8 cellular contexts compared by ENCODE assay signal in the genomic region with DNA sequence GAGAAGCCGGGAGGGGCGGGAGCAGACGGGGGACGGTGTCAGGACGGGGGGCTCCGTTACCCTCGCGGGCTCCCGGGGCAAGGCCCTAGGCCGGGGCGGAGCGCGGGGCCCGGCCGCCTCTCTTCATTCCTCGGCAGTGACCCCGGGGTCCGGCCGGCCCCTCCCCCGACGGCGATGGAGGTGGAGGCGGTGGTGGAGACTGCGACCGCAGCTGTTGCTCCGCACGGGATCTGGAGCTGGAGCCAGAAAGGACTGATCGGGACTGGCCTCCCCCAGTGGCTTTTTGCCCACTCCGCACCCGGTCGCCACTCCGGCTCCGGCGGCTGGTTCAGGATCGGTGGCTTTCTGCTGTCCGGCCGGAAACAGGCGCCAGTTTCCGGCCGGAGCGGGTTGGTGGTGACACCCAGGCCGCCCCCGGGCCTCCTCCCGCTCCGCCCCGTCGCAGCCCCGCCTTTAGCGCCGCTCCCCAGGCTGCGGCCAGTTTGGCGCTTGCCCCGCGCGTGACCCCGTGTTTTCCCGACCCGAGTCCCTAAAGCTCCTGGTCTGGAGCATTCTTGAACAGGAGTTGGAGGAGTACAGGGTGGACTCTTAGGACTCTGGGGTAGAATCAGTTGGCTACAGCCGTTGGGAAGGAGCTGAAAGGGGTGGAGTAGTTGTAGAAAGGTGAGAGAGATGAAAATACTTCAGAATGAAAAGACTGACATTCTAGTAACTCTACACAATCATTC. TPM values are rescaled to one million over a fixed set of nuclear protein-coding genes. Genes with fewer than 3 reads are reported as not detected.
DNase-seq lines count a peak whose midpoint lies in the region; ATAC-seq, FAIRE-seq and TF ChIP-seq lines count a peak whose summit lies in the region.

Gene OTUD7B (minus strand): TSS at position 339 of the 728 bp plus-strand sequence. CDS start 33,216 bp downstream, outside the sequence.

- DNase-seq in GM12891 (ENCODE audit: insufficient read length, low spot score), result peak; percentile 66
- DNase-seq in NCI-H146 treated with DMSO at 0.1 percent for 48 hours (lab: John Stamatoyannopoulos, UW; ENCODE audit: unreplicated experiment), result peak; percentile 36
- DNase-seq in T1000 (lab: John Stamatoyannopoulos, UW), result peak; percentile 68
- peak; percentile 97 for DNase-seq in astrocyte of the hippocampus (ENCODE audit: low read depth, low spot score)
- peak; percentile 80 to 86 for DNase-seq in hippocampal formation (lab: John Stamatoyannopoulos, UW)
- DNase-seq in retina, result peak; percentile 96
- peak; percentile 91 to 96 for DNase-seq in aorta

- WGBS in aorta, 2 donors, result 1% methylated on average over 55 to 59 of the region's 59 CpGs

- peak within 1 kb of the TSS; percentile 76 to 95 for H3K27ac ChIP-seq in aorta (ENCODE audit: low read depth in 1 of 2, low read length in 2 of 2)

- H3K4me1 ChIP-seq in aorta (ENCODE audit: control insufficient read depth in 1 of 2, insufficient read depth in 2 of 2, low read length in 2 of 2), result peaks cover 1 to 5% of the 10 kb centered on the region in 2 donors

- ATAC-seq in HG02763 (IDR thresholded peaks at IDR 0.05; ENCODE audit: unreplicated experiment) (peak; percentile 84), aorta (ENCODE audit: low FRiP score) (peak; percentile 97)

- no peaks in the 10 kb centered on the region for H3K36me3 ChIP-seq in aorta (ENCODE audit: control insufficient read depth in 1 of 2, insufficient read depth in 2 of 2, low read length in 1 of 2)

- no peaks in the 10 kb centered on the region for H3K9me3 ChIP-seq in aorta (ENCODE audit: control insufficient read depth, low read length)

- peak; percentile 76 for TF ChIP-seq POLR2A in GM12891 (IDR thresholded peaks at IDR 0.05; ENCODE audit: low read depth, low read length)

- intact Hi-C loops in aorta (cut with DNase I), result no loop called here

- H3K27me3 ChIP-seq in aorta (ENCODE audit: control insufficient read depth in 1 of 2, insufficient read depth in 2 of 2, low read length in 1 of 2), result no peaks in the 10 kb centered on the region

- FAIRE-seq in GM12891 (lab: Jason Lieb, UNC), result peak; percentile 91

- peak within 1 kb of the TSS; percentile 75 to 85 for H3K4me3 ChIP-seq in aorta (ENCODE audit: low read length in 2 of 2)

TF ChIP-seq in GM12891, 5 proteins besides CTCF, POLR2A, EP300 and RAD21:
- peak; percentile 97 for TF ChIP-seq PAX5 (IDR thresholded peaks at IDR 0.05; ENCODE audit: insufficient read depth, low read length, severe bottlenecking)
- TF ChIP-seq POLR2AphosphoS5 (IDR thresholded peaks at IDR 0.05; ENCODE audit: low read depth, low read length), result peak; percentile 77; the same call in 1 of the 2 replicates
- TF ChIP-seq SPI1 (IDR thresholded peaks at IDR 0.05; ENCODE audit: low read depth, low read length), result no peak
- TF ChIP-seq POU2F2 (IDR thresholded peaks at IDR 0.05; ENCODE audit: low read depth, low read length), result peak; percentile 63; the same call in 1 of the 2 replicates
- TF ChIP-seq TAF1 (IDR thresholded peaks at IDR 0.05; ENCODE audit: low read depth, low read length), result peak; percentile 64
TF ChIP-seq in GM12891: peak in this region for 4.

RNA-seq across cellular contexts. Expression of gene OTUD7B, which starts in this region (rescaled TPM):
- 4.8 TPM for polyA plus RNA-seq in GM12891 (2012; ENCODE audit: low read depth, missing spikeins)
- 10 to 100 TPM; 36.0 to 41.2 TPM for total RNA-seq in aorta
- polyA plus RNA-seq in aorta, result 1 to 10 TPM; 6.3 to 6.9 TPM

Comparison
In these comparisons a context has a peak if more than half of its experiments do, and no peak if none do; other contexts are left out.
1. Peak in every context shown above with its lines: DNase-seq, ATAC-seq, H3K4me3 ChIP-seq and H3K27ac ChIP-seq.
2. DNase-seq: peak in every context shown above with its lines; median percentile 97 in astrocyte of the hippocampus; 96 in retina; 94 in aorta; 83 in hippocampal formation; 68 in T1000; 66 in GM12891; 36 in NCI-H146 treated with DMSO at 0.1 percent for 48 hours.